18 cellular contexts compared by ENCODE assay signal in genomic region chr11:119027561-119028345, GRCh38. TPM values are rescaled to one million over a fixed set of nuclear protein-coding genes. Genes with fewer than 3 reads are reported as not detected.
A peak's percentile ranks its signal among the peaks of the same experiment; 100 is the strongest.
DNase-seq lines count a peak whose midpoint lies in the region; ATAC-seq, FAIRE-seq and TF ChIP-seq lines count a peak whose summit lies in the region.
"Had no signal": no experiment of that assay in that cellular context is flagged by ENCODE, and none has a peak within 500 bp of the region (broad histone marks: within the 10 kb centered on the region; RNA-seq: fewer than 3 reads in every experiment).

No MANE protein-coding gene starts in this region.

- no peaks in the 10 kb centered on the region for H3K27me3 ChIP-seq in KMS-11 (ENCODE audit: insufficient read depth, low read depth)
- no peaks in the 10 kb centered on the region for H3K27me3 ChIP-seq in GM12878 (replicated peaks in 1 of 2; ENCODE audit: control insufficient read depth in 2 of 2, insufficient read depth in 2 of 2, low read length in 1 of 2)
- H3K27me3 ChIP-seq in mesenchymal stem cell (ENCODE audit: control insufficient read depth in 1 of 2, insufficient read depth in 1 of 2, low read length in 2 of 2) = no peaks in the 10 kb centered on the region
- H3K27me3 ChIP-seq in tibial nerve = no peaks in the 10 kb centered on the region
- H3K27me3 ChIP-seq in adrenal gland = no peaks in the 10 kb centered on the region
- H3K27me3 ChIP-seq: ascending aorta; BLaER1 treated with 17β-estradiol and CSF1 and Interleukin-3, amounts not matched to agents 10 nM and 100 nM; heart left ventricle had no signal

- SMC1A ChIA-PET in GM12878 (lab: Charles Lee; ENCODE audit: uncharacterized antibody, unreplicated experiment) = interaction anchor here (1.0 to 4.9 kb wide), 2 partner anchors 10 to 297 kb away, joined by 3 to 40 read pairs; partner anchors contain the start of genes RPS25 and TRAPPC4

- H3K4me2 ChIP-seq in KMS-11 (peak overlapping the region; percentile 96), GM12878 (ENCODE audit: control insufficient read depth, insufficient read depth) (peak overlapping the region; percentile 35; the same call in 1 of the 2 replicates), mesenchymal stem cell (ENCODE audit: low read length, poor library complexity, severe bottlenecking) (peak overlapping the region; percentile 88)

- in situ Hi-C loops in GM12878 (cut with MboI) = no loop called here

- H2AFZ ChIP-seq in KMS-11 (ENCODE audit: low read depth) (no peak overlapping the region), GM12878 (ENCODE audit: control insufficient read depth, low read depth, low read length) (no peak overlapping the region), mesenchymal stem cell (ENCODE audit: low read depth, low read length) (no peak overlapping the region)

- no peak for FAIRE-seq in GM12878 (lab: Jason Lieb, UNC)
- FAIRE-seq: keratinocyte had no signal

- WGBS in GM12878 (ENCODE audit: insufficient coverage, insufficient replicate concordance, low lambda C conversion rate, missing lambda C conversion rate) = 93% methylated on average over 9 of the region's 9 CpGs
- 97% methylated on average over 6 of the region's 9 CpGs for WGBS in mesenchymal stem cell
- WGBS in tibial nerve, 2 donors = 90 to 93% methylated on average over 9 of the region's 9 CpGs
- WGBS in adrenal gland, 4 donors = 93 to 98% (median 97%) methylated on average over 3 to 9 of the region's 9 CpGs

- H3K18ac ChIP-seq in mesenchymal stem cell (ENCODE audit: low read depth in 1 of 2, low read length in 2 of 2) = no peak overlapping the region

- CTCF ChIA-PET in GM12878 (lab: Yijun Ruan, JAX) = no interaction called here

- no TSS peak for BruUV-seq in GM12878 (replicated peaks; lab: Mats Ljungman, UMichigan)

- H3K36me3 ChIP-seq in KMS-11 (ENCODE audit: insufficient read depth) (no peaks in the 10 kb centered on the region; the same call in 1 of the 2 replicates), GM12878 (ENCODE audit: control insufficient read depth in 2 of 2, insufficient read depth in 2 of 2, low read length in 1 of 2) (peaks cover 4 to 5% of the 10 kb centered on the region in 2 experiments; a peak in 3 of 4 replicates), mesenchymal stem cell (ENCODE audit: control insufficient read depth in 1 of 2, insufficient read depth in 2 of 2, low read depth in 1 of 2, low read length in 2 of 2) (peaks cover 41 to 48% of the 10 kb centered on the region in 2 experiments), tibial nerve (peaks cover 0 to 45% (median 0%) of the 10 kb centered on the region in 3 donors), adrenal gland (replicated peaks in 1 of 2) (peaks cover 0 to 23% of the 10 kb centered on the region in 2 donors)

- H3K79me1 ChIP-seq in mesenchymal stem cell (replicated peaks; ENCODE audit: low read length, poor library complexity, severe bottlenecking) = peaks cover 32% of the 10 kb centered on the region

- H2AK5ac ChIP-seq in mesenchymal stem cell (ENCODE audit: low read length, severe bottlenecking) = peak overlapping the region; percentile 27

- no peak overlapping the region for H3K4ac ChIP-seq in mesenchymal stem cell (ENCODE audit: low read depth in 1 of 2, low read length in 2 of 2)

- H3K23ac ChIP-seq in mesenchymal stem cell (ENCODE audit: low read length in 2 of 2) = no peak overlapping the region

- H3K4me3 ChIP-seq in KMS-11 (IDR thresholded peaks at IDR 0.05; ENCODE audit: insufficient read depth, low read depth, low read length) (no peak overlapping the region), GM12878 (no peak overlapping the region), mesenchymal stem cell (ENCODE audit: insufficient read depth in 1 of 2, low read depth in 1 of 2, low read length in 2 of 2) (no peak overlapping the region), tibial nerve (peak overlapping the region in 1 of 4 donors; percentile 1), adrenal gland (no peak overlapping the region)
- H3K4me3 ChIP-seq: ascending aorta, heart left ventricle, skin epidermis had no signal

- no peak for TF ChIP-seq CTCF in KMS-11 (conservative IDR thresholded peaks at IDR 0.05; ENCODE audit: low read depth, low read length)
- TF ChIP-seq CTCF in GM12878 (IDR thresholded peaks at IDR 0.05 in 2 of 3, conservative IDR thresholded peaks at IDR 0.05 in 1 of 3; ENCODE audit: control insufficient read depth in 2 of 3, extremely low read depth in 1 of 3, insufficient read depth in 1 of 3, low read depth in 3 of 3, low read length in 3 of 3) = no peak
- TF ChIP-seq CTCF in tibial nerve (IDR thresholded peaks at IDR 0.05) = no peak
- no peak for TF ChIP-seq CTCF in adrenal gland (IDR thresholded peaks at IDR 0.05)

- no peak overlapping the region for H4K8ac ChIP-seq in mesenchymal stem cell (ENCODE audit: low read length)

- H2BK12ac ChIP-seq in mesenchymal stem cell (ENCODE audit: low read length in 2 of 2) = no peak overlapping the region

- no peak for TF ChIP-seq POLR2A in GM12878 (IDR thresholded peaks at IDR 0.05; ENCODE audit: low read depth, low read length)
- no peak for TF ChIP-seq POLR2A in tibial nerve (IDR thresholded peaks at IDR 0.05)
- no peak for TF ChIP-seq POLR2A in adrenal gland (IDR thresholded peaks at IDR 0.05)

- H3K79me2 ChIP-seq in KMS-11 (ENCODE audit: insufficient read depth, low read depth) (peaks cover 36% of the 10 kb centered on the region), GM12878 (ENCODE audit: control insufficient read depth, insufficient read depth, low read length) (peaks cover 13% of the 10 kb centered on the region)

- H2BK15ac ChIP-seq in mesenchymal stem cell (ENCODE audit: low read depth, poor library complexity, severe bottlenecking) = no peak overlapping the region

- no peak overlapping the region for H4K91ac ChIP-seq in mesenchymal stem cell (ENCODE audit: low read length)

- DNase-seq in GM12878 (ENCODE audit: low read depth, low spot score) (no peak), mesenchymal stem cell (no peak), tibial nerve (ENCODE audit: low spot score in 2 of 2) (no peak), adrenal gland (no peak), DMS79 treated with DMSO at 0.1 percent for 48 hours (lab: John Stamatoyannopoulos, UW) (no peak)
- no peak for DNase-seq in effector CD4-positive, alpha-beta T cell
- DNase-seq: activated gamma-delta T cell, cortex of kidney, heart left ventricle, NCI-H1048, NCI-H2107, RPMI8226 had no signal

- RAD21 ChIA-PET in GM12878 (lab: Charles Lee; ENCODE audit: unreplicated experiment) = no interaction called here

- ATAC-seq in GM12878 = no peak
- ATAC-seq: esophagus mucosa, heart left ventricle had no signal

- H3K9ac ChIP-seq in KMS-11 (no peak overlapping the region; the same call in 1 of the 2 replicates), GM12878 (ENCODE audit: control insufficient read depth, insufficient read depth, low read length) (no peak overlapping the region), mesenchymal stem cell (ENCODE audit: low read length) (no peak overlapping the region)

- H3K14ac ChIP-seq in mesenchymal stem cell (ENCODE audit: low read length in 2 of 2) = no peak overlapping the region

- no peaks in the 10 kb centered on the region for H3K9me3 ChIP-seq in GM12878 (replicated peaks; ENCODE audit: control insufficient read depth, insufficient read depth, low read length)
- H3K9me3 ChIP-seq in mesenchymal stem cell (ENCODE audit: control insufficient read depth, low read length) = no peaks in the 10 kb centered on the region
- H3K9me3 ChIP-seq in tibial nerve = no peaks in the 10 kb centered on the region
- no peaks in the 10 kb centered on the region for H3K9me3 ChIP-seq in adrenal gland (replicated peaks in 1 of 3)
- H3K9me3 ChIP-seq: ascending aorta; BLaER1 treated with 17β-estradiol and CSF1 and Interleukin-3, amounts not matched to agents 10 nM and 100 nM; heart left ventricle had no signal

- no peak overlapping the region for H2BK5ac ChIP-seq in mesenchymal stem cell (ENCODE audit: low read depth, low read length, poor library complexity, severe bottlenecking)

- no peak for TF ChIP-seq RAD21 in GM12878 (IDR thresholded peaks at IDR 0.05; ENCODE audit: insufficient read depth, low read depth, low read length)

- H2BK120ac ChIP-seq in mesenchymal stem cell (ENCODE audit: low read depth, low read length) = no peak overlapping the region

- POLR2A ChIA-PET in GM12878 (lab: Charles Lee) = interaction anchor here (0.6 to 2.3 kb wide), 4 partner anchors 9 to 88 kb away, joined by 3 to 9 read pairs (median 4); partner anchors contain the start of genes CENATAC, RPS25 and TRAPPC4

- no peak for TF ChIP-seq EP300 in GM12878 (IDR thresholded peaks at IDR 0.05; ENCODE audit: borderline replicate concordance in 1 of 2, control insufficient read depth in 1 of 2, low read depth in 2 of 2, low read length in 2 of 2)
- no peak for TF ChIP-seq EP300 in tibial nerve (IDR thresholded peaks at IDR 0.05)

- intact Hi-C loops in GM12878 (cut with micrococcal nuclease; ENCODE audit: unreplicated experiment) (no loop called here), adrenal gland (cut with DNase I) (no loop called here)

- H3K4me1 ChIP-seq in KMS-11 (ENCODE audit: low read depth, poor library complexity, severe bottlenecking) (peaks cover 58% of the 10 kb centered on the region), GM12878 (ENCODE audit: control insufficient read depth, insufficient read depth, low read length) (peaks cover 14% of the 10 kb centered on the region), mesenchymal stem cell (ENCODE audit: control insufficient read depth, insufficient read depth, low read depth, low read length) (peaks cover 41% of the 10 kb centered on the region), tibial nerve (peaks cover 0 to 57% (median 21%) of the 10 kb centered on the region in 4 donors), adrenal gland (replicated peaks in 1 of 2) (peaks cover 5 to 20% of the 10 kb centered on the region in 2 donors)

- peak overlapping the region; percentile 71; the same call in 1 of the 2 replicates for H3K27ac ChIP-seq in KMS-11
- no peak overlapping the region for H3K27ac ChIP-seq in GM12878 (ENCODE audit: control insufficient read depth, insufficient read depth)
- H3K27ac ChIP-seq in mesenchymal stem cell (ENCODE audit: low read length, poor library complexity, severe bottlenecking) = no peak overlapping the region
- H3K27ac ChIP-seq in tibial nerve = peak overlapping the region in 3 of 4 donors; percentile 89 to 96 (median 94)
- H3K27ac ChIP-seq in adrenal gland = no peak overlapping the region

- H4K20me1 ChIP-seq in KMS-11 (ENCODE audit: insufficient read depth) (no peaks in the 10 kb centered on the region), GM12878 (ENCODE audit: control insufficient read depth, insufficient read depth) (no peaks in the 10 kb centered on the region)

RNA-seq across cellular contexts. Expression of gene SLC37A4, which starts 2.9 kb away (rescaled TPM):
- 37.1 and 38.5 TPM in 2 replicates for total RNA-seq in GM12878 (2013; cell fraction: nucleolus; rRNA removed)
- 15.5 and 17.1 TPM in 2 replicates for total RNA-seq in GM12878 (2014; rRNA removed)
- total RNA-seq in GM12878 (2014; rRNA removed; fragmentation: Illumina TruSeq; extraction: Trizol) = 11.5 and 11.6 TPM in 2 replicates
- total RNA-seq in GM12878 (2021) = 19.2 and 20.6 TPM in 2 replicates
- polyA plus RNA-seq in GM12878 (2011; ENCODE audit: low read depth) = 13.3 TPM
- polyA plus RNA-seq in GM12878 (2011; rRNA removed) = 22.0 and 29.7 TPM in 2 replicates
- 45.9 and 47.6 TPM in 2 replicates for polyA plus RNA-seq in GM12878 (2011; cell fraction: cytosol; rRNA removed)
- polyA plus RNA-seq in GM12878 (2011; cell fraction: nucleus; rRNA removed) = 136 and 177 TPM in 2 replicates
- polyA plus RNA-seq in GM12878 (2012) = 13.9 and 18.0 TPM in 2 replicates
- polyA plus RNA-seq in GM12878 (2014; fragmentation: Illumina TruSeq; extraction: Trizol) = 16.4 and 20.1 TPM in 2 replicates
- 10 to 100 TPM; 11.9 to 12.1 TPM for polyA plus RNA-seq in GM12878 (2014; fragmentation: Nextera tagmentation; extraction: Ambion mirVana)
- polyA plus RNA-seq in GM12878 (2014; rRNA removed) = 25.3 and 25.8 TPM in 2 replicates
- 10 to 100 TPM; 24.2 to 27.8 TPM for polyA plus RNA-seq in GM12878 (2016; fragmentation: Nextera tagmentation; extraction: Ambion mirVana)
- polyA minus RNA-seq in GM12878 (2011; rRNA and poly(A)+ RNA removed) = 40.1 and 45.7 TPM in 2 replicates
- polyA minus RNA-seq in GM12878 (2011; cell fraction: cytosol; rRNA and poly(A)+ RNA removed) = 5.3 and 8.1 TPM in 2 replicates
- 21.5 and 27.0 TPM in 2 replicates for polyA minus RNA-seq in GM12878 (2011; cell fraction: nucleus; rRNA and poly(A)+ RNA removed)
- polyA plus RNA-seq in mesenchymal stem cell (2013, experiment 1 of 2) = 6.8 TPM
- polyA plus RNA-seq in mesenchymal stem cell (2013, experiment 2 of 2) = 7.2 TPM
- total RNA-seq in tibial nerve = 10 to 100 TPM; 24.6 to 32.2 (median 29.2) TPM
- total RNA-seq in adrenal gland = 10 to 100 TPM; 17.6 to 38.9 (median 22.7) TPM
- 10 to 100 TPM in 2 of 3 donors, 1 to 10 TPM in 1; 9.2 to 29.3 (median 25.5) TPM for polyA plus RNA-seq in adrenal gland

RNA-seq across cellular contexts. Expression of gene TRAPPC4, which starts 9.2 kb away (rescaled TPM):
- 40.8 and 43.0 TPM in 2 replicates for total RNA-seq in GM12878 (2013; cell fraction: nucleolus; rRNA removed)
- total RNA-seq in GM12878 (2014; rRNA removed) (76.5 and 87.1 TPM in 2 replicates), GM12878 (2014; rRNA removed; fragmentation: Illumina TruSeq; extraction: Trizol) (66.1 and 69.1 TPM in 2 replicates), GM12878 (2021) (62.7 and 62.8 TPM in 2 replicates), tibial nerve (10 to 100 TPM; 64.7 to 92.0 (median 81.8) TPM), adrenal gland (100 to 1,000 TPM in 2 of 8 donors, 10 to 100 TPM in 6; 43.4 to 116 (median 83.1) TPM)
- 37.4 TPM for polyA plus RNA-seq in GM12878 (2011; ENCODE audit: low read depth)
- polyA plus RNA-seq in GM12878 (2011; rRNA removed) (94.2 and 105 TPM in 2 replicates), GM12878 (2014; fragmentation: Illumina TruSeq; extraction: Trizol) (56.7 and 61.6 TPM in 2 replicates), GM12878 (2014; fragmentation: Nextera tagmentation; extraction: Ambion mirVana) (100 to 1,000 TPM; 205 to 231 TPM), GM12878 (2014; rRNA removed) (91.5 and 92.7 TPM in 2 replicates), GM12878 (2016; fragmentation: Nextera tagmentation; extraction: Ambion mirVana) (100 to 1,000 TPM; 188 to 196 TPM), adrenal gland (100 to 1,000 TPM in 1 of 3 donors, 10 to 100 TPM in 2; 32.5 to 134 (median 32.9) TPM)
- polyA plus RNA-seq in GM12878 (2011; cell fraction: cytosol; rRNA removed) = 154 and 245 TPM in 2 replicates
- polyA plus RNA-seq in GM12878 (2011; cell fraction: nucleus; rRNA removed) = 71.7 and 114 TPM in 2 replicates
- 53.1 and 53.9 TPM in 2 replicates for polyA plus RNA-seq in GM12878 (2012)
- polyA minus RNA-seq in GM12878 (2011; rRNA and poly(A)+ RNA removed) = 80.1 and 95.1 TPM in 2 replicates
- polyA minus RNA-seq in GM12878 (2011; cell fraction: cytosol; rRNA and poly(A)+ RNA removed) = 9.5 and 15.8 TPM in 2 replicates
- polyA minus RNA-seq in GM12878 (2011; cell fraction: nucleus; rRNA and poly(A)+ RNA removed) = 30.0 and 42.6 TPM in 2 replicates
- 76.7 TPM for polyA plus RNA-seq in mesenchymal stem cell (2013, experiment 1 of 2)
- polyA plus RNA-seq in mesenchymal stem cell (2013, experiment 2 of 2) = 77.1 TPM

RNA-seq across cellular contexts. Expression of gene RPS25, which starts 9.6 kb away (rescaled TPM):
- total RNA-seq in GM12878 (2013; cell fraction: nucleolus; rRNA removed) = 240 and 366 TPM in 2 replicates
- 886 and 1,063 TPM in 2 replicates for total RNA-seq in GM12878 (2014; rRNA removed)
- 3,203 and 3,262 TPM in 2 replicates for total RNA-seq in GM12878 (2014; rRNA removed; fragmentation: Illumina TruSeq; extraction: Trizol)
- 1,627 and 1,676 TPM in 2 replicates for total RNA-seq in GM12878 (2021)
- polyA plus RNA-seq in GM12878 (2011; ENCODE audit: low read depth) = 10,130 TPM
- 1,188 and 1,624 TPM in 2 replicates for polyA plus RNA-seq in GM12878 (2011; rRNA removed)
- 1,068 and 1,259 TPM in 2 replicates for polyA plus RNA-seq in GM12878 (2011; cell fraction: cytosol; rRNA removed)
- polyA plus RNA-seq in GM12878 (2011; cell fraction: nucleus; rRNA removed) = 573 and 676 TPM in 2 replicates
- polyA plus RNA-seq in GM12878 (2012) = 2,542 and 2,883 TPM in 2 replicates
- polyA plus RNA-seq in GM12878 (2014; fragmentation: Illumina TruSeq; extraction: Trizol) = 3,746 and 5,671 TPM in 2 replicates
- polyA plus RNA-seq in GM12878 (2014; fragmentation: Nextera tagmentation; extraction: Ambion mirVana) = 1,000 to 10,000 TPM; 3,292 to 3,419 TPM
- 1,401 and 2,108 TPM in 2 replicates for polyA plus RNA-seq in GM12878 (2014; rRNA removed)
- 1,000 to 10,000 TPM; 2,959 to 3,172 TPM for polyA plus RNA-seq in GM12878 (2016; fragmentation: Nextera tagmentation; extraction: Ambion mirVana)
- 195 and 260 TPM in 2 replicates for polyA minus RNA-seq in GM12878 (2011; rRNA and poly(A)+ RNA removed)
- polyA minus RNA-seq in GM12878 (2011; cell fraction: cytosol; rRNA and poly(A)+ RNA removed) = 285 and 317 TPM in 2 replicates
- 42.4 and 48.0 TPM in 2 replicates for polyA minus RNA-seq in GM12878 (2011; cell fraction: nucleus; rRNA and poly(A)+ RNA removed)
- 1,955 TPM for polyA plus RNA-seq in mesenchymal stem cell (2013, experiment 1 of 2)
- polyA plus RNA-seq in mesenchymal stem cell (2013, experiment 2 of 2) = 1,914 TPM
- total RNA-seq in tibial nerve = 1,000 to 10,000 TPM; 1,034 to 1,871 (median 1,524) TPM
- total RNA-seq in adrenal gland = 1,000 to 10,000 TPM in 4 of 8 donors, 100 to 1,000 TPM in 4; 935 to 1,765 (median 999) TPM
- 1,000 to 10,000 TPM; 1,048 to 1,678 (median 1,557) TPM for polyA plus RNA-seq in adrenal gland

RNA-seq across cellular contexts. Expression of gene HYOU1, which starts 29.3 kb away (rescaled TPM):
- 90.5 and 95.1 TPM in 2 replicates for total RNA-seq in GM12878 (2013; cell fraction: nucleolus; rRNA removed)
- total RNA-seq in GM12878 (2014; rRNA removed) (90.7 and 94.9 TPM in 2 replicates), GM12878 (2014; rRNA removed; fragmentation: Illumina TruSeq; extraction: Trizol) (80.8 and 91.5 TPM in 2 replicates), GM12878 (2021) (133 and 156 TPM in 2 replicates), tibial nerve (100 to 1,000 TPM in 1 of 4 donors, 10 to 100 TPM in 3; 78.1 to 102 (median 91.3) TPM), adrenal gland (100 to 1,000 TPM in 3 of 8 donors, 10 to 100 TPM in 5; 43.5 to 301 (median 74.7) TPM)
- polyA plus RNA-seq in GM12878 (2011; ENCODE audit: low read depth) = 59.9 TPM
- polyA plus RNA-seq in GM12878 (2011; rRNA removed) (74.8 and 119 TPM in 2 replicates), GM12878 (2014; fragmentation: Illumina TruSeq; extraction: Trizol) (93.2 and 121 TPM in 2 replicates), GM12878 (2014; fragmentation: Nextera tagmentation; extraction: Ambion mirVana) (10 to 100 TPM; 15.4 to 46.3 TPM), GM12878 (2014; rRNA removed) (99.4 and 116 TPM in 2 replicates), GM12878 (2016; fragmentation: Nextera tagmentation; extraction: Ambion mirVana) (100 to 1,000 TPM; 154 to 157 TPM), adrenal gland (100 to 1,000 TPM in 1 of 3 donors, 10 to 100 TPM in 2; 44.1 to 174 (median 47.0) TPM)
- 141 and 144 TPM in 2 replicates for polyA plus RNA-seq in GM12878 (2011; cell fraction: cytosol; rRNA removed)
- polyA plus RNA-seq in GM12878 (2011; cell fraction: nucleus; rRNA removed) = 124 and 149 TPM in 2 replicates
- polyA plus RNA-seq in GM12878 (2012) = 70.3 and 94.8 TPM in 2 replicates
- 118 and 166 TPM in 2 replicates for polyA minus RNA-seq in GM12878 (2011; rRNA and poly(A)+ RNA removed)
- 59.7 and 60.1 TPM in 2 replicates for polyA minus RNA-seq in GM12878 (2011; cell fraction: cytosol; rRNA and poly(A)+ RNA removed)
- polyA minus RNA-seq in GM12878 (2011; cell fraction: nucleus; rRNA and poly(A)+ RNA removed) = 34.5 and 59.4 TPM in 2 replicates
- 118 TPM for polyA plus RNA-seq in mesenchymal stem cell (2013, experiment 1 of 2)
- 124 TPM for polyA plus RNA-seq in mesenchymal stem cell (2013, experiment 2 of 2)

RNA-seq across cellular contexts. Expression of gene CENATAC, which starts 29.8 kb away (rescaled TPM):
- 125 and 142 TPM in 2 replicates for total RNA-seq in GM12878 (2013; cell fraction: nucleolus; rRNA removed)
- 31.1 and 35.5 TPM in 2 replicates for total RNA-seq in GM12878 (2014; rRNA removed)
- 26.7 and 30.7 TPM in 2 replicates for total RNA-seq in GM12878 (2014; rRNA removed; fragmentation: Illumina TruSeq; extraction: Trizol)
- 19.0 and 24.0 TPM in 2 replicates for total RNA-seq in GM12878 (2021)
- 12.6 TPM for polyA plus RNA-seq in GM12878 (2011; ENCODE audit: low read depth)
- polyA plus RNA-seq in GM12878 (2011; rRNA removed) = 26.4 and 31.1 TPM in 2 replicates
- 10.8 and 16.9 TPM in 2 replicates for polyA plus RNA-seq in GM12878 (2011; cell fraction: cytosol; rRNA removed)
- 52.1 and 66.2 TPM in 2 replicates for polyA plus RNA-seq in GM12878 (2011; cell fraction: nucleus; rRNA removed)
- 12.7 and 17.2 TPM in 2 replicates for polyA plus RNA-seq in GM12878 (2012)
- 17.1 and 19.5 TPM in 2 replicates for polyA plus RNA-seq in GM12878 (2014; fragmentation: Illumina TruSeq; extraction: Trizol)
- polyA plus RNA-seq in GM12878 (2014; fragmentation: Nextera tagmentation; extraction: Ambion mirVana) = 1 to 10 TPM; 4.8 to 8.2 TPM
- polyA plus RNA-seq in GM12878 (2014; rRNA removed) = 33.7 and 37.1 TPM in 2 replicates
- 10 to 100 TPM; 19.3 to 24.2 TPM for polyA plus RNA-seq in GM12878 (2016; fragmentation: Nextera tagmentation; extraction: Ambion mirVana)
- 22.2 and 24.3 TPM in 2 replicates for polyA minus RNA-seq in GM12878 (2011; rRNA and poly(A)+ RNA removed)
- 11.2 and 11.5 TPM in 2 replicates for polyA minus RNA-seq in GM12878 (2011; cell fraction: cytosol; rRNA and poly(A)+ RNA removed)
- 24.2 and 40.4 TPM in 2 replicates for polyA minus RNA-seq in GM12878 (2011; cell fraction: nucleus; rRNA and poly(A)+ RNA removed)
- 11.0 TPM for polyA plus RNA-seq in mesenchymal stem cell (2013, experiment 1 of 2)
- polyA plus RNA-seq in mesenchymal stem cell (2013, experiment 2 of 2) = 10.0 TPM
- total RNA-seq in tibial nerve = 100 to 1,000 TPM in 1 of 4 donors, 10 to 100 TPM in 3; 77.3 to 158 (median 88.0) TPM
- 10 to 100 TPM; 15.4 to 73.6 (median 25.0) TPM for total RNA-seq in adrenal gland
- polyA plus RNA-seq in adrenal gland = 100 to 1,000 TPM in 2 of 3 donors, 10 to 100 TPM in 1; 15.7 to 157 (median 137) TPM

Comparison
In these comparisons a context has a peak if more than half of its experiments do, and no peak if none do; other contexts are left out.
1. H3K27ac ChIP-seq: peak in KMS-11 (single experiment) and tibial nerve (3 of 4); none in GM12878 (single experiment), mesenchymal stem cell (single experiment) and adrenal gland (0 of 5).
2. H3K4me2 ChIP-seq: peak in every context shown above with its lines; median percentile 96 in KMS-11; 88 in mesenchymal stem cell; 35 in GM12878.